16 cellular contexts compared by ENCODE assay signal in the genomic region with DNA sequence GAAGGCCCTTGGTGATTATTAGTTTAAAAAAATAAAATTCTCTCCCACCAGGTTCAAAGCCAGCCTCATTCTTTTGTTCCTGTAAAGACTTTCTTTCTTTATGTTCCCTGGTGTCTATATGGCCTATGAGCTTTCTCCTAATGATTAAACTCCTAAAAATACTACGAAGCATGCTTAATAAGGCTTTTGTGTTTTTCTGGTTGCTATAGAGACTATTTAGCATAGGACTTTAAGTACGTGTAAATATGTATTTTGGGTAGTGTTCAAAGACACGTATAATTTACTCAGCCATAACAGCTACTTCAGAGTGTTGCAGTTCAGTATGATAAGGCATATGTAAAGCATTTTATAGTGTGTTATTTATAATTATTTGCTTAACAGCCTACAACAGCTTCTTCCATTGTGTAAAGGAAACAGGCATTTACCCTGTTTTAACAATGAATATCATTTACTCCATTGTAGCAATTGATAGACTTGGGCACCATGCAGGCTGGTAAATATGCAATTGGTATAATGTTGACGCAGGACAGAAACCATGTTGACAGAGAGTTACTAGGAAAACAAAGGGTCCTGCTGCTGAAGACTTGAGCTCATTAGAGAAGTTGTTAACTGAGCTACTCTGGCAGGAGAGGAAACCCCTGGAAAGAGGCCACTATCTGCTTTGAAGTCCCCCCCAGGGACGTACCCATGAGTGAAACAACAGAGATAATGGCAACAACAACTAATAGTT.
DNase-seq lines count a peak whose midpoint lies in the region; ATAC-seq and TF ChIP-seq lines count a peak whose summit lies in the region.
"Had no signal": no experiment of that assay in that cellular context is flagged by ENCODE, and none has a peak within 500 bp of the region (broad histone marks: within the 10 kb centered on the region; RNA-seq: fewer than 3 reads in every experiment).

No MANE protein-coding gene starts in this region.

- no peak overlapping the region for H3K4me3 Mint-ChIP-seq in neural progenitor cell
- no peak overlapping the region for H3K4me3 Mint-ChIP-seq in stimulated activated naive CD8-positive, alpha-beta T cell treated with anti-CD3 and anti-CD28 coated beads, Interleukin-15, amount 100 ng/mL, for 72 hours
- H3K4me3 Mint-ChIP-seq: activated naive CD4-positive, alpha-beta T cell treated with anti-CD3 and anti-CD28 coated beads, Interleukin-2, amount 10 ng/mL, durations not matched to agents 7 days and 5 days; dendritic cell treated with granulocyte-macrophage colony-stimulating factor and Interleukin-4, amounts not matched to agents 40 ng/mL and 50 ng/mL, for 4 days; natural killer cell treated with Interleukin-12 subunit alpha and Interleukin-12 subunit beta and Interleukin-15 and Interleukin-18, amount 100 ng/mL, for 72 hours; T-helper 2 cell treated with Interferon-gamma antibody and Interleukin-4, amounts not matched to agents 5 μg/mL and 100 μg/mL, for 36 hours had no signal

- no peaks in the 10 kb centered on the region for H3K9me3 Mint-ChIP-seq in neural progenitor cell
- H3K9me3 Mint-ChIP-seq in stimulated activated naive CD8-positive, alpha-beta T cell treated with anti-CD3 and anti-CD28 coated beads, Interleukin-15, amount 100 ng/mL, for 72 hours = peaks cover 8% of the 10 kb centered on the region in 2 donors
- H3K9me3 Mint-ChIP-seq: activated naive CD4-positive, alpha-beta T cell treated with anti-CD3 and anti-CD28 coated beads, Interleukin-2, amount 10 ng/mL, durations not matched to agents 7 days and 5 days; dendritic cell treated with granulocyte-macrophage colony-stimulating factor and Interleukin-4, amounts not matched to agents 40 ng/mL and 50 ng/mL, for 4 days; natural killer cell treated with Interleukin-12 subunit alpha and Interleukin-12 subunit beta and Interleukin-15 and Interleukin-18, amount 100 ng/mL, for 72 hours; T-helper 2 cell treated with Interferon-gamma antibody and Interleukin-4, amounts not matched to agents 5 μg/mL and 100 μg/mL, for 36 hours had no signal

- H3K27ac Mint-ChIP-seq in neural progenitor cell = peak overlapping the region; percentile 16
- H3K27ac Mint-ChIP-seq in stimulated activated naive CD8-positive, alpha-beta T cell treated with anti-CD3 and anti-CD28 coated beads, Interleukin-15, amount 100 ng/mL, for 72 hours = no peak overlapping the region
- H3K27ac Mint-ChIP-seq: activated naive CD4-positive, alpha-beta T cell treated with anti-CD3 and anti-CD28 coated beads, Interleukin-2, amount 10 ng/mL, durations not matched to agents 7 days and 5 days; dendritic cell treated with granulocyte-macrophage colony-stimulating factor and Interleukin-4, amounts not matched to agents 40 ng/mL and 50 ng/mL, for 4 days; natural killer cell treated with Interleukin-12 subunit alpha and Interleukin-12 subunit beta and Interleukin-15 and Interleukin-18, amount 100 ng/mL, for 72 hours; T-helper 2 cell treated with Interferon-gamma antibody and Interleukin-4, amounts not matched to agents 5 μg/mL and 100 μg/mL, for 36 hours had no signal

- dilution Hi-C loops in mammary epithelial cell (cut with HindIII; ENCODE audit: low sequenced_read_pairs) = no loop called here

- TF ChIP-seq CTCF in mammary epithelial cell (conservative IDR thresholded peaks at IDR 0.05 in 1 of 2, IDR thresholded peaks at IDR 0.05 in 1 of 2; ENCODE audit: extremely low read depth in 1 of 2, insufficient read depth in 1 of 2, low read depth in 1 of 2, low read length in 2 of 2) = no peak
- no peak for TF ChIP-seq CTCF in neural progenitor cell (IDR thresholded peaks at IDR 0.05)
- TF ChIP-seq CTCF in body of pancreas (IDR thresholded peaks at IDR 0.05) = no peak
- no peak for TF ChIP-seq CTCF in coronary artery (IDR thresholded peaks at IDR 0.05)

- H3K36me3 ChIP-seq in mammary epithelial cell (ENCODE audit: insufficient read depth, low read length) = no peaks in the 10 kb centered on the region
- no peaks in the 10 kb centered on the region for H3K36me3 ChIP-seq in neural progenitor cell
- no peaks in the 10 kb centered on the region for H3K36me3 ChIP-seq in body of pancreas (replicated peaks in 1 of 2; ENCODE audit: insufficient read depth in 1 of 2, low read depth in 2 of 2)
- H3K36me3 ChIP-seq: tibial artery had no signal

- no peaks in the 10 kb centered on the region for H3K36me3 Mint-ChIP-seq in neural progenitor cell
- H3K36me3 Mint-ChIP-seq: activated naive CD4-positive, alpha-beta T cell treated with anti-CD3 and anti-CD28 coated beads, Interleukin-2, amount 10 ng/mL, durations not matched to agents 7 days and 5 days; natural killer cell treated with Interleukin-12 subunit alpha and Interleukin-12 subunit beta and Interleukin-15 and Interleukin-18, amount 100 ng/mL, for 72 hours had no signal

- H3K79me2 ChIP-seq in mammary epithelial cell (ENCODE audit: insufficient read depth, low read length) (no peaks in the 10 kb centered on the region), neural progenitor cell (ENCODE audit: low read depth) (no peaks in the 10 kb centered on the region)

- H3K9me3 ChIP-seq in mammary epithelial cell (replicated peaks; ENCODE audit: insufficient read depth, low read length) (no peaks in the 10 kb centered on the region), neural progenitor cell (ENCODE audit: low read depth) (no peaks in the 10 kb centered on the region), body of pancreas (no peaks in the 10 kb centered on the region)
- H3K9me3 ChIP-seq: tibial artery had no signal

- H3K27me3 ChIP-seq in mammary epithelial cell (ENCODE audit: insufficient read depth, low read length) (no peaks in the 10 kb centered on the region), neural progenitor cell (no peaks in the 10 kb centered on the region), body of pancreas (no peaks in the 10 kb centered on the region)
- H3K27me3 ChIP-seq: tibial artery had no signal

- H3K27me3 Mint-ChIP-seq in neural progenitor cell (ENCODE audit: insufficient read depth, low read depth) = no peaks in the 10 kb centered on the region
- no peaks in the 10 kb centered on the region for H3K27me3 Mint-ChIP-seq in stimulated activated naive CD8-positive, alpha-beta T cell treated with anti-CD3 and anti-CD28 coated beads, Interleukin-15, amount 100 ng/mL, for 72 hours
- H3K27me3 Mint-ChIP-seq: activated naive CD4-positive, alpha-beta T cell treated with anti-CD3 and anti-CD28 coated beads, Interleukin-2, amount 10 ng/mL, durations not matched to agents 7 days and 5 days; dendritic cell treated with granulocyte-macrophage colony-stimulating factor and Interleukin-4, amounts not matched to agents 40 ng/mL and 50 ng/mL, for 4 days had no signal

- H3K27ac ChIP-seq in mammary epithelial cell (ENCODE audit: insufficient read depth, low read depth, low read length) (peak overlapping the region; percentile 99), neural progenitor cell (no peak overlapping the region), body of pancreas (no peak overlapping the region), coronary artery (no peak overlapping the region)
- H3K27ac ChIP-seq: tibial artery had no signal

- intact Hi-C loops in mammary epithelial cell (cut with micrococcal nuclease) = no loop called here
- intact Hi-C loops in body of pancreas (cut with DNase I) = no loop called here

- peak overlapping the region; percentile 23 for H2AFZ ChIP-seq in mammary epithelial cell (ENCODE audit: low read depth, low read length)
- no peak overlapping the region for H2AFZ ChIP-seq in neural progenitor cell (replicated peaks)

- H3K4me1 Mint-ChIP-seq in neural progenitor cell = peaks cover 19% of the 10 kb centered on the region
- H3K4me1 Mint-ChIP-seq in stimulated activated naive CD8-positive, alpha-beta T cell treated with anti-CD3 and anti-CD28 coated beads, Interleukin-15, amount 100 ng/mL, for 72 hours = no peaks in the 10 kb centered on the region
- H3K4me1 Mint-ChIP-seq: activated naive CD4-positive, alpha-beta T cell treated with anti-CD3 and anti-CD28 coated beads, Interleukin-2, amount 10 ng/mL, durations not matched to agents 7 days and 5 days had no signal

- no peaks in the 10 kb centered on the region for H4K20me1 ChIP-seq in mammary epithelial cell (ENCODE audit: insufficient read depth, low read length)
- no peaks in the 10 kb centered on the region for H4K20me1 ChIP-seq in neural progenitor cell (ENCODE audit: low read depth)

- H3K9ac ChIP-seq in mammary epithelial cell (ENCODE audit: insufficient read depth, low read length) (peak overlapping the region; percentile 83), neural progenitor cell (no peak overlapping the region)

- H3K4me1 ChIP-seq in mammary epithelial cell (ENCODE audit: insufficient read depth, low read length) (peaks cover 23% of the 10 kb centered on the region), neural progenitor cell (no peaks in the 10 kb centered on the region), body of pancreas (no peaks in the 10 kb centered on the region)

- H3K4me3 ChIP-seq in mammary epithelial cell (replicated peaks in 1 of 3; ENCODE audit: insufficient read depth in 1 of 3, low read depth in 2 of 3, low read length in 3 of 3) (peak overlapping the region in 1 of 3 experiments; percentile 12), neural progenitor cell (no peak overlapping the region), body of pancreas (no peak overlapping the region), coronary artery (no peak overlapping the region)
- H3K4me3 ChIP-seq: tibial artery had no signal

- in situ Hi-C loops in mammary epithelial cell (cut with MboI; ENCODE audit: low sequenced_read_pairs in 2 of 2) = no loop called here

- no peaks in the 10 kb centered on the region for H3F3A ChIP-seq in neural progenitor cell (ENCODE audit: low read depth)

- ATAC-seq in body of pancreas = no peak
- ATAC-seq in stimulated activated naive CD8-positive, alpha-beta T cell treated with anti-CD3 and anti-CD28 coated beads, Interleukin-15, amount 100 ng/mL, for 72 hours = no peak

- CTCF ChIA-PET in mammary epithelial cell (lab: Charles Lee; ENCODE audit: low non-redundant PET) = no interaction called here

- 46% methylated on average over 5 of the region's 5 CpGs for WGBS in mammary epithelial cell (ENCODE audit: low coverage, missing lambda C conversion rate)
- WGBS in body of pancreas, 2 donors = 28 to 43% methylated on average over 5 of the region's 5 CpGs

- no peak for TF ChIP-seq POLR2A in body of pancreas (IDR thresholded peaks at IDR 0.05)

- peak overlapping the region; percentile 62 for H3K4me2 ChIP-seq in mammary epithelial cell (ENCODE audit: insufficient read depth, low read depth, low read length)
- H3K4me2 ChIP-seq in neural progenitor cell = no peak overlapping the region

- DNase-seq in LHCN-M2 (ENCODE audit: low read depth) = peak; percentile 12
- DNase-seq in NCI-H345 treated with DMSO at 0.1 percent for 48 hours (lab: John Stamatoyannopoulos, UW; ENCODE audit: unreplicated experiment) = peak; percentile 38
- DNase-seq in mammary epithelial cell = no peak
- no peak for DNase-seq in neural progenitor cell (ENCODE audit: low spot score)
- no peak for DNase-seq in body of pancreas
- DNase-seq in coronary artery (ENCODE audit: low spot score) = no peak
- no peak for DNase-seq in stimulated activated naive CD8-positive, alpha-beta T cell treated with anti-CD3 and anti-CD28 coated beads, Interleukin-15, amount 100 ng/mL, for 72 hours
- DNase-seq in hepatic stellate cell (ENCODE audit: low spot score) = no peak
- DNase-seq: activated CD8-positive, alpha-beta memory T cell treated with anti-CD3 and anti-CD28 coated beads for 24 hours; activated naive CD4-positive, alpha-beta T cell treated with anti-CD3 and anti-CD28 coated beads, Interleukin-2, amount 10 ng/mL, durations not matched to agents 7 days and 5 days; islet precursor cell; NCI-H1694 treated with DMSO at 0.1 percent for 48 hours; tibial artery had no signal

- BruUV-seq in mammary epithelial cell (replicated peaks; lab: Mats Ljungman, UMichigan) = TSS peak; percentile 92

Comparison
In these comparisons a context has a peak if more than half of its experiments do, and no peak if none do; other contexts are left out.
1. DNase-seq: peak in LHCN-M2 (single experiment) and NCI-H345 treated with DMSO at 0.1 percent for 48 hours (single experiment); none in mammary epithelial cell (single experiment), neural progenitor cell (single experiment), body of pancreas (0 of 4), coronary artery (single experiment), stimulated activated naive CD8-positive, alpha-beta T cell treated with anti-CD3 and anti-CD28 coated beads, Interleukin-15, amount 100 ng/mL, for 72 hours (0 of 2) and hepatic stellate cell (single experiment).